Comparison of ENCODE assay signal across 26 cellular contexts in the genomic region with DNA sequence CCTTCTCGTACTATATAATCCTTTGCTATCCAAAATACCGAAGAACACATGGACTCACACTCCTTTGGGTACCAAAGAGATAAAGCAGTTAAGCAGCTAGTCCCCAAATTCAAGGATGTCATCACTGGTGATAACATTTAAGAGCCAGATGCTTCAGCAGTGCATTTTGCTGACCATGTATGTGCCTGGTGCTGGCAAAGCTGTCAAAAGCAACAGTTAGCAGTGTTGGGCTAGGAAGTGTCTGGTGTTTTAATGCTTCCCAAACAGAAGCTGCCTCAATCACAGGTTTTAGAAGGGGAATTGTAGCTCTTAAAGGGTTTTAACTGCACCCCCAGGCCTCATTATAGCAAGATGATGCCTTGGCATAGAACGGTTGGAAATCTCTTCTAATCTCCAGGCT. TPM values are rescaled to one million over a fixed set of nuclear protein-coding genes. Genes with fewer than 3 reads are reported as not detected.
DNase-seq lines count a peak whose midpoint lies in the region; ATAC-seq and TF ChIP-seq lines count a peak whose summit lies in the region.
"Had no signal": no experiment of that assay in that cellular context is flagged by ENCODE, and none has a peak within 500 bp of the region (broad histone marks: within the 10 kb centered on the region; RNA-seq: fewer than 3 reads in every experiment).

No MANE protein-coding gene starts in this region.

- H3K27me3 ChIP-seq in rectal smooth muscle tissue (ENCODE audit: control insufficient read depth, insufficient read depth, low read length), result no peaks in the 10 kb centered on the region
- H3K27me3 ChIP-seq: ascending aorta, heart right ventricle, left lung had no signal

- H3K27me3 Mint-ChIP-seq in activated T-cell treated with anti-CD3 and anti-CD28 coated beads, Interleukin-2, amount 50 U/mL, for 24 hours, result no peaks in the 10 kb centered on the region
- H3K27me3 Mint-ChIP-seq in brain, result peaks cover 6% of the 10 kb centered on the region
- H3K27me3 Mint-ChIP-seq: progenitor cell of endocrine pancreas; stimulated activated naive CD8-positive, alpha-beta T cell treated with anti-CD3 and anti-CD28 coated beads, Interleukin-15, Interleukin-2, amounts not matched to agents 100 ng/mL and 50 ng/mL, for 24 hours had no signal

- POLR2A ChIA-PET in HEK293 (lab: Yijun Ruan, JAX), result no interaction called here

- H3K4me3 ChIP-seq in HEK293 (ENCODE audit: low read depth, low read length) (no peak overlapping the region), rectal smooth muscle tissue (ENCODE audit: low read length) (no peak overlapping the region)
- H3K4me3 ChIP-seq: ascending aorta, GM23338, heart right ventricle, left lung had no signal

- peaks cover 4% of the 10 kb centered on the region; the same call in 1 of the 2 replicates for H3K4me1 ChIP-seq in HEK293 (ENCODE audit: control insufficient read depth, insufficient read depth, low read length)
- peaks cover 22% of the 10 kb centered on the region for H3K4me1 ChIP-seq in rectal smooth muscle tissue (ENCODE audit: control insufficient read depth, insufficient read depth, low read length)

- H3K9ac ChIP-seq in rectal smooth muscle tissue (ENCODE audit: low read length), result no peak overlapping the region

- H3K9me3 Mint-ChIP-seq in activated T-cell treated with anti-CD3 and anti-CD28 coated beads, Interleukin-2, amount 50 U/mL, for 24 hours, result no peaks in the 10 kb centered on the region
- H3K9me3 Mint-ChIP-seq in brain, result peaks cover 0 to 3% (median 0%) of the 10 kb centered on the region in 5 experiments
- H3K9me3 Mint-ChIP-seq: activated naive CD4-positive, alpha-beta T cell treated with anti-CD3 and anti-CD28 coated beads for 36 hours; GM23338; stimulated activated naive CD8-positive, alpha-beta T cell treated with anti-CD3 and anti-CD28 coated beads, Interleukin-15, Interleukin-2, amounts not matched to agents 100 ng/mL and 50 ng/mL, for 24 hours had no signal

- TF ChIP-seq CTCF in HEK293 (tag by site-specific recombination; IDR thresholded peaks at IDR 0.05), result no peak
- TF ChIP-seq CTCF in brain (conservative IDR thresholded peaks at IDR 0.05), result no peak

- peaks cover 33% of the 10 kb centered on the region for H3K36me3 Mint-ChIP-seq in activated T-cell treated with anti-CD3 and anti-CD28 coated beads, Interleukin-2, amount 50 U/mL, for 24 hours (ENCODE audit: low read depth)
- H3K36me3 Mint-ChIP-seq in brain, result no peaks in the 10 kb centered on the region

- no peak overlapping the region for H3K27ac ChIP-seq in HEK293 (ENCODE audit: extremely low read depth, low read depth, low read length)
- H3K27ac ChIP-seq in rectal smooth muscle tissue (ENCODE audit: low read depth, low read length), result peak overlapping the region; percentile 38
- H3K27ac ChIP-seq: ascending aorta, epithelial cell of prostate, left lung had no signal

- H3K9me3 ChIP-seq in HEK293 (ENCODE audit: control insufficient read depth, insufficient read depth, low read depth, low read length), result no peaks in the 10 kb centered on the region
- H3K9me3 ChIP-seq: ascending aorta, heart right ventricle, left lung had no signal

- H3K4me1 Mint-ChIP-seq in activated T-cell treated with anti-CD3 and anti-CD28 coated beads, Interleukin-2, amount 50 U/mL, for 24 hours (ENCODE audit: low read depth), result peaks cover 80% of the 10 kb centered on the region
- H3K4me1 Mint-ChIP-seq in brain, result peaks cover 70% of the 10 kb centered on the region

- no peak overlapping the region for H3K4me3 Mint-ChIP-seq in activated T-cell treated with anti-CD3 and anti-CD28 coated beads, Interleukin-2, amount 50 U/mL, for 24 hours
- H3K4me3 Mint-ChIP-seq in brain, result peak overlapping the region in 1 of 5 experiments; percentile 70
- H3K4me3 Mint-ChIP-seq: activated naive CD4-positive, alpha-beta T cell treated with anti-CD3 and anti-CD28 coated beads for 36 hours; stimulated activated naive CD8-positive, alpha-beta T cell treated with anti-CD3 and anti-CD28 coated beads, Interleukin-15, Interleukin-2, amounts not matched to agents 100 ng/mL and 50 ng/mL, for 24 hours had no signal

- H3K36me3 ChIP-seq in HEK293 (ENCODE audit: control insufficient read depth in 2 of 2, insufficient read depth in 1 of 2, low read length in 2 of 2) (peaks cover 0 to 3% of the 10 kb centered on the region in 2 experiments; a peak in 2 of 3 replicates), rectal smooth muscle tissue (ENCODE audit: control insufficient read depth, insufficient read depth, low read length) (no peaks in the 10 kb centered on the region)
- H3K36me3 ChIP-seq: ascending aorta had no signal

- CTCF ChIA-PET in HEK293 (lab: Yijun Ruan, JAX), result interaction anchor here (0.6 to 2.7 kb wide), 4 partner anchors 12 to 237 kb away, joined by 3 to 11 read pairs (median 4); partner anchors contain the start of gene SLC35B1

- no peak for DNase-seq in activated T-cell treated with anti-CD3 and anti-CD28 coated beads, Interleukin-2, amount 50 U/mL, for 24 hours
- DNase-seq in activated T-cell treated with anti-CD3 and anti-CD28 coated beads, Interleukin-2, amount 50 U/mL, for 1 hour, result no peak
- DNase-seq in COLO668 (lab: John Stamatoyannopoulos, UW; ENCODE audit: unreplicated experiment), result no peak
- DNase-seq in NCI-H1436 treated with DMSO at 0.1 percent for 48 hours (lab: John Stamatoyannopoulos, UW), result no peak
- DNase-seq: activated CD4-positive, alpha-beta T cell treated with anti-CD3 and anti-CD28 coated beads for 48 hours; activated naive CD4-positive, alpha-beta T cell treated with anti-CD3 and anti-CD28 coated beads for 36 hours; cerebellar nuclear complex; DMS 273 treated with DMSO at 0.1 percent for 48 hours; heart right ventricle; left lung; midbrain; NCI-H1092 treated with DMSO at 0.1 percent for 48 hours; NCI-H2029 treated with DMSO at 0.1 percent for 48 hours; NCI-H446; SIG-M5; small intestine; trophoblast cell had no signal

- ATAC-seq in HG03175 (IDR thresholded peaks at IDR 0.05; ENCODE audit: unreplicated experiment), result no peak
- ATAC-seq: GM23338, heart right ventricle, left lung had no signal

- peak overlapping the region; percentile 33 for H3K27ac Mint-ChIP-seq in activated T-cell treated with anti-CD3 and anti-CD28 coated beads, Interleukin-2, amount 50 U/mL, for 24 hours
- H3K27ac Mint-ChIP-seq in brain, result peak overlapping the region in 3 of 5 experiments; percentile 12 to 43 (median 37)
- H3K27ac Mint-ChIP-seq: activated naive CD4-positive, alpha-beta T cell treated with anti-CD3 and anti-CD28 coated beads for 36 hours; GM23338; progenitor cell of endocrine pancreas had no signal

TF ChIP-seq in HEK293, 187 proteins besides CTCF, POLR2A, EP300 and RAD21:
- TF ChIP-seq SCRT2 (tag by site-specific recombination; IDR thresholded peaks at IDR 0.05) (peak; percentile 81), ZNF792 (tag by site-specific recombination; IDR thresholded peaks at IDR 0.05) (no peak)
TF ChIP-seq in HEK293: peak in this region for 1.

RNA-seq across cellular contexts. Expression of gene FAM117A, which starts 4.7 kb away (rescaled TPM):
- polyA plus RNA-seq in brain (ENCODE audit: insufficient read depth, low read depth, low replicate concordance), result 13.0 TPM

RNA-seq across cellular contexts. Expression of gene KAT7, which starts 29.3 kb away (rescaled TPM):
- 85.3 TPM for polyA plus RNA-seq in brain (ENCODE audit: insufficient read depth, low read depth, low replicate concordance)

RNA-seq across cellular contexts. Expression of gene SLC35B1, which starts 51.4 kb away (rescaled TPM):
- 66.0 TPM for polyA plus RNA-seq in brain (ENCODE audit: insufficient read depth, low read depth, low replicate concordance)
